9 cellular contexts compared by ENCODE assay signal in the genomic region with DNA sequence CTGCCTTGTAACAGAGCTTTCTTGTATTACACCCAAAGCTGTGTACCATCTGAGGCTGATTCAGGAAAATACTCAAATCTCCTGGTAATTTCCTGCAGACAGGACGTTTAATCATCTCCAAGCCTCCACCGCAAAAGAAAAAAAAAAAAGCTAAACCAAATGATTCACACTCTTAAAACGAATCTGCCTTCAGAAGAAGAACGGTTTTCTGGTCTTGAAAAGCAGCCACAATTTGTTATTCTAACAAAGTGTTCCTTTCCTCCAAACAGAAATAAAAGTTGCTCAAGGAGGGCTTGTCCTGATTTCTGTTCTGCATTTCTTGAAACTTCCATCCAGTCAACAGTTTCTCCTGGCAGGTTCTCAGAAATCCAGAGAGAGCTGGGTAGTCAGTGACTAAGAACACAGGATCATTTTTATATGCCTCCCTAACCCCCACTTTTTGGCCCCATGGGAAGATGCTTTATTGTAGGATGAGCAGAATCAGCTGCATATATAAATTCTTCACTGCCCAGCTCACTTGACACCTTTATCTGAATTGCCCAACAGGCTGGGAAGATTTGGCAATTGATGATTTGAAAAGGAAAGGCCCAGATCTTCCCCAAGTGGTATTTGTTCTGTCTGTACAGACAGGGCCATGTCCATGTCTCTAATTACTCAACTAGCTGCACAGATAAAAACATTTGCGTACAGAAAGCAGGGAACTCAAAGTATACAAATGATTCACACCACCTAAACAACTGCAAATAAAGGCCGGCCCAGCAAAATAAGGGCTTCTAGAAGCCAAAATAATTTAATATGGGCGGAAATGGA. TPM values are rescaled to one million over a fixed set of nuclear protein-coding genes. Genes with fewer than 3 reads are reported as not detected.
DNase-seq lines count a peak whose midpoint lies in the region; ATAC-seq, FAIRE-seq and TF ChIP-seq lines count a peak whose summit lies in the region.
"Had no signal": no experiment of that assay in that cellular context is flagged by ENCODE, and none has a peak within 500 bp of the region (broad histone marks: within the 10 kb centered on the region; RNA-seq: fewer than 3 reads in every experiment).

No MANE protein-coding gene starts in this region.

- peaks cover 38% of the 10 kb centered on the region for H3K4me1 ChIP-seq in suprapubic skin

- H3K36me3 ChIP-seq in suprapubic skin = no peaks in the 10 kb centered on the region

- ATAC-seq in left lobe of liver (peak; percentile 61), GM18870 (IDR thresholded peaks at IDR 0.05; ENCODE audit: unreplicated experiment) (no peak), GM21390 (IDR thresholded peaks at IDR 0.05; ENCODE audit: unreplicated experiment) (no peak)
- ATAC-seq in stimulated activated naive B cell treated with anti-CD40 and anti-IgM and Interleukin-4, amounts not matched to agents 10 μg/mL and 1 μg/mL and 100 μg/mL, for 72 hours (replicated peaks) = no peak

- no peak for TF ChIP-seq POLR2A in suprapubic skin (IDR thresholded peaks at IDR 0.05)

- peak; percentile 44 for DNase-seq in HTR-8/SVneo (ENCODE audit: insufficient read length, low spot score)
- DNase-seq in caudate nucleus (lab: John Stamatoyannopoulos, UW) = peak in 9 of 61 donors; percentile 2 to 40 (median 13)
- peak; percentile 48 for DNase-seq in left lobe of liver (ENCODE audit: low spot score)
- no peak for DNase-seq in suprapubic skin (ENCODE audit: low spot score in 2 of 2)
- no peak for DNase-seq in retina
- no peak for DNase-seq in stimulated activated naive B cell treated with anti-CD40 and anti-IgM and Interleukin-4, amounts not matched to agents 10 μg/mL and 1 μg/mL and 100 μg/mL, for 72 hours

- peak overlapping the region; percentile 62 for H3K4me3 ChIP-seq in suprapubic skin

- H3K27me3 Mint-ChIP-seq in stimulated activated naive B cell treated with anti-CD40 and anti-IgM and Interleukin-4, amounts not matched to agents 10 μg/mL and 1 μg/mL and 100 μg/mL, for 72 hours = peaks cover 12 to 17% of the 10 kb centered on the region in 2 donors

- no peak overlapping the region for H3K27ac Mint-ChIP-seq in stimulated activated naive B cell treated with anti-CD40 and anti-IgM and Interleukin-4, amounts not matched to agents 10 μg/mL and 1 μg/mL and 100 μg/mL, for 72 hours
- H3K27ac Mint-ChIP-seq: activated naive CD8-positive, alpha-beta T cell had no signal

- no peaks in the 10 kb centered on the region for H3K27me3 ChIP-seq in suprapubic skin

- FAIRE-seq in HTR-8/SVneo (lab: Jason Lieb, UNC) = no peak

- no peak overlapping the region for H3K4me3 Mint-ChIP-seq in stimulated activated naive B cell treated with anti-CD40 and anti-IgM and Interleukin-4, amounts not matched to agents 10 μg/mL and 1 μg/mL and 100 μg/mL, for 72 hours
- H3K4me3 Mint-ChIP-seq: activated naive CD8-positive, alpha-beta T cell had no signal

- H3K27ac ChIP-seq in caudate nucleus (ENCODE audit: low read depth, low read length) (peak overlapping the region; percentile 91), suprapubic skin (peak overlapping the region; percentile 84)

- 19% methylated on average over 7 of the region's 7 CpGs for WGBS in suprapubic skin

- TF ChIP-seq EP300 in suprapubic skin (IDR thresholded peaks at IDR 0.05) = no peak

- TF ChIP-seq CTCF in suprapubic skin (IDR thresholded peaks at IDR 0.05) = no peak

- peaks cover 7 to 15% of the 10 kb centered on the region in 2 donors for H3K9me3 Mint-ChIP-seq in stimulated activated naive B cell treated with anti-CD40 and anti-IgM and Interleukin-4, amounts not matched to agents 10 μg/mL and 1 μg/mL and 100 μg/mL, for 72 hours

- no peaks in the 10 kb centered on the region for H3K9me3 ChIP-seq in suprapubic skin

- no peaks in the 10 kb centered on the region for H3K4me1 Mint-ChIP-seq in stimulated activated naive B cell treated with anti-CD40 and anti-IgM and Interleukin-4, amounts not matched to agents 10 μg/mL and 1 μg/mL and 100 μg/mL, for 72 hours

- no peaks in the 10 kb centered on the region for H3K36me3 Mint-ChIP-seq in stimulated activated naive B cell treated with anti-CD40 and anti-IgM and Interleukin-4, amounts not matched to agents 10 μg/mL and 1 μg/mL and 100 μg/mL, for 72 hours
- H3K36me3 Mint-ChIP-seq: activated naive CD8-positive, alpha-beta T cell had no signal

RNA-seq across cellular contexts. Expression of a gene that starts 41.0 kb away (rescaled TPM):
- total RNA-seq in left lobe of liver (3.6 TPM), suprapubic skin (10 to 100 TPM in 3 of 4 donors, 1 to 10 TPM in 1; 6.7 to 14.5 (median 11.9) TPM)

Comparison
In these comparisons a context has a peak if more than half of its experiments do, and no peak if none do; other contexts are left out.
1. DNase-seq: peak in HTR-8/SVneo (single experiment) and left lobe of liver (single experiment); none in suprapubic skin (0 of 2), retina (single experiment) and stimulated activated naive B cell treated with anti-CD40 and anti-IgM and Interleukin-4, amounts not matched to agents 10 μg/mL and 1 μg/mL and 100 μg/mL, for 72 hours (single experiment).